8 cellular contexts compared by ENCODE assay signal in the genomic region with DNA sequence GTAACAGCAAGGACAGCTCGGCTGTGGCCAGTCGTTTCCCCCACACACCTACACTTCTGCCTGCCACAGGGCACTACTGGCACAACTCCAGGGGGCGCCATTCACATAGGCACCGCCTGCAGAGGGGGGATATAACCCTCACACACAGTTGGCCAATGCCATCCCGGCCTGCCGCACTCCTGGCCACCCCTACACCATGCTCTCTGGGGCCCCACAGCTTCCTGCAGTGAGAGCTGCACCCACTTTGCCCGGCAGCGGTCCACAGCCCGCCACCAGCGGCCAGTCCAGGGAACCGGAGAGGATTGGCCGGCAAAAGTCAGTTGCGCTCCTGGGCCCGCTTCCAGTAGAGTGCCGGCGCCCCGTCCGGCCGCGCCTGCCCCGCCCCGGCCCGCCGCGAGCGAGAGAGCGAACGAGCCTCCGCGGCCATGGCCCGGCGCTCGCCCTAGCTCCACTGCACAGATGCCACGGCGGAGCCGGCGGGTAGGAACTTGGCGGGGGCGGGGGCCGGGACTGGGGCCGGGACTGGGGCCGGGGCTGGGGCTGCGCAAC. TPM values are rescaled to one million over a fixed set of nuclear protein-coding genes. Genes with fewer than 3 reads are reported as not detected.
DNase-seq lines count a peak whose midpoint lies in the region; ATAC-seq, FAIRE-seq and TF ChIP-seq lines count a peak whose summit lies in the region.

No MANE protein-coding gene starts in this region.

- H3K27ac Mint-ChIP-seq in activated naive CD4-positive, alpha-beta T cell treated with anti-CD3 and anti-CD28 coated beads for 36 hours, result no peak overlapping the region
- no peak overlapping the region for H3K27ac Mint-ChIP-seq in neural crest cell (ENCODE audit: unreplicated experiment)

- H3K36me3 ChIP-seq in Peyer's patch (no peaks in the 10 kb centered on the region), gastroesophageal sphincter (no peaks in the 10 kb centered on the region)

- no peak for TF ChIP-seq EP300 in gastroesophageal sphincter (IDR thresholded peaks at IDR 0.05)

- H3K4me3 ChIP-seq in Peyer's patch, result peak overlapping the region; percentile 60 to 72 (median 72)
- H3K4me3 ChIP-seq in gastroesophageal sphincter, result peak overlapping the region; percentile 77 to 96

- H3K27me3 ChIP-seq in Peyer's patch, result no peaks in the 10 kb centered on the region
- H3K27me3 ChIP-seq in gastroesophageal sphincter, result no peaks in the 10 kb centered on the region

- H3K27ac ChIP-seq in Peyer's patch (peak overlapping the region; percentile 77 to 97 (median 86)), gastroesophageal sphincter (peak overlapping the region; percentile 45 to 95 (median 94))

- CTCF ChIA-PET in activated naive CD4-positive, alpha-beta T cell treated with anti-CD3 and anti-CD28 coated beads for 36 hours (lab: Charles Lee), result interaction anchor here (0.8 to 6.2 kb wide), 14 partner anchors 9 to 145 kb away, joined by 3 to 42 read pairs (median 4); partner anchors contain the start of gene CABIN1

- peaks cover 0 to 46% (median 39%) of the 10 kb centered on the region in 4 donors for H3K4me1 ChIP-seq in Peyer's patch
- peaks cover 0 to 91% (median 32%) of the 10 kb centered on the region in 3 donors for H3K4me1 ChIP-seq in gastroesophageal sphincter

- peak in 4 of 6 experiments; percentile 25 to 45 (median 42) for TF ChIP-seq CTCF in Peyer's patch (IDR thresholded peaks at IDR 0.05)
- TF ChIP-seq CTCF in gastroesophageal sphincter (IDR thresholded peaks at IDR 0.05), result peak in 3 of 4 experiments; percentile 59 to 65 (median 63)
- peak; percentile 59 for TF ChIP-seq CTCF in neural crest cell (conservative IDR thresholded peaks at IDR 0.05)

- intact Hi-C loops in activated naive CD4-positive, alpha-beta T cell treated with anti-CD3 and anti-CD28 coated beads for 36 hours (cut with micrococcal nuclease), result no loop called here

- TF ChIP-seq POLR2A in Peyer's patch (IDR thresholded peaks at IDR 0.05), result peak in 1 of 2 donors; percentile 24
- peak in 1 of 2 donors; percentile 24 for TF ChIP-seq POLR2A in gastroesophageal sphincter (IDR thresholded peaks at IDR 0.05)

- peak; percentile 37 for ATAC-seq in HG02981 (IDR thresholded peaks at IDR 0.05; ENCODE audit: unreplicated experiment)
- ATAC-seq in gastroesophageal sphincter, result peak; percentile 89

- no peaks in the 10 kb centered on the region for H3K9me3 Mint-ChIP-seq in activated naive CD4-positive, alpha-beta T cell treated with anti-CD3 and anti-CD28 coated beads for 36 hours
- H3K9me3 Mint-ChIP-seq in neural crest cell, result no peaks in the 10 kb centered on the region

- H3K4me3 Mint-ChIP-seq in activated naive CD4-positive, alpha-beta T cell treated with anti-CD3 and anti-CD28 coated beads for 36 hours, result peak overlapping the region; percentile 7
- H3K4me3 Mint-ChIP-seq in neural crest cell, result peak overlapping the region; percentile 56

- peak; percentile 98 for FAIRE-seq in urothelium cell line (lab: Jason Lieb, UNC)

- DNase-seq in NK-92 treated with Interleukin-12 subunit alpha and Interleukin-12 subunit beta, amount 100 ng/mL, for 24 hours (lab: John Stamatoyannopoulos, UW), result peak; percentile 83
- DNase-seq in NK-92 (lab: John Stamatoyannopoulos, UW; ENCODE audit: unreplicated experiment) (no peak), Peyer's patch (peak; percentile 76 to 84 (median 79)), neural crest cell (ENCODE audit: low read depth, low spot score) (peak; percentile 22), urothelium cell line (ENCODE audit: low spot score) (peak; percentile 81)
- DNase-seq in activated naive CD4-positive, alpha-beta T cell treated with anti-CD3 and anti-CD28 coated beads for 36 hours, result peak; percentile 55

- no peaks in the 10 kb centered on the region for H3K27me3 Mint-ChIP-seq in activated naive CD4-positive, alpha-beta T cell treated with anti-CD3 and anti-CD28 coated beads for 36 hours (ENCODE audit: low read depth)
- H3K27me3 Mint-ChIP-seq in neural crest cell (ENCODE audit: low read depth), result peaks cover 25% of the 10 kb centered on the region

- 0% methylated on average over 1 of the region's 43 CpGs; no CpG with 5 or more reads in 1 of the 2 donors for WGBS in gastroesophageal sphincter (ENCODE audit: low coverage in 1 of 2), 2 donors

- H3K36me3 Mint-ChIP-seq in activated naive CD4-positive, alpha-beta T cell treated with anti-CD3 and anti-CD28 coated beads for 36 hours (ENCODE audit: low read depth), result peaks cover 6% of the 10 kb centered on the region
- H3K36me3 Mint-ChIP-seq in neural crest cell (ENCODE audit: low read depth), result no peaks in the 10 kb centered on the region

- H3K4me1 Mint-ChIP-seq in activated naive CD4-positive, alpha-beta T cell treated with anti-CD3 and anti-CD28 coated beads for 36 hours (ENCODE audit: low read depth), result peaks cover 73% of the 10 kb centered on the region
- H3K4me1 Mint-ChIP-seq in neural crest cell, result peaks cover 11% of the 10 kb centered on the region

- H3K9me3 ChIP-seq in Peyer's patch (no peaks in the 10 kb centered on the region), gastroesophageal sphincter (no peaks in the 10 kb centered on the region)

RNA-seq across cellular contexts. Expression of gene SUSD2, which starts 25.6 kb away (rescaled TPM):
- 100 to 1,000 TPM in 2 of 4 donors, 10 to 100 TPM in 2; 10.7 to 367 (median 209) TPM for total RNA-seq in Peyer's patch
- total RNA-seq in activated naive CD4-positive, alpha-beta T cell treated with anti-CD3 and anti-CD28 coated beads for 36 hours, result under 1 TPM; 0.21 to 0.22 TPM
- total RNA-seq in gastroesophageal sphincter, result 1 to 10 TPM; 2.4 to 5.0 (median 4.4) TPM
- total RNA-seq in neural crest cell, result 0.37 and 0.66 TPM in 2 replicates
